8 cellular contexts compared by ENCODE assay signal in genomic region chr16:89081556-89081955, GRCh38.
"Had no signal": no experiment of that assay in that cellular context is flagged by ENCODE, and none has a peak within 500 bp of the region (broad histone marks: within the 10 kb centered on the region; RNA-seq: fewer than 3 reads in every experiment).

No MANE protein-coding gene starts in this region.

- FAIRE-seq: H1, H54, HTR-8/SVneo had no signal

- ATAC-seq: GM23338 had no signal

- H3K27ac Mint-ChIP-seq: GM23338, H9 had no signal

- DNase-seq: H9, HCEC 1CT, IMR-90, KBM-7 had no signal

- H3K4me2 ChIP-seq: GM23338 had no signal

- H2AFZ ChIP-seq: GM23338 had no signal

- H3K4me3 Mint-ChIP-seq: GM23338, H9 had no signal

- H3K4me3 ChIP-seq: GM23338 had no signal
